In genomic region chr16:81732699-81733098, GRCh38 we compare ENCODE assay signal across 1 cellular context.
TF ChIP-seq lines count a peak whose summit lies in the region.

No MANE protein-coding gene starts in this region.

TF ChIP-seq in H1, 55 proteins besides CTCF, POLR2A, EP300 and RAD21:
- no peak for TF ChIP-seq POLR2AphosphoS5 (IDR thresholded peaks at IDR 0.05; ENCODE audit: low read depth, low read length)
- TF ChIP-seq CHD2 (IDR thresholded peaks at IDR 0.05; ENCODE audit: low read length): no peak
- TF ChIP-seq FOSL1 (IDR thresholded peaks at IDR 0.05; ENCODE audit: insufficient read depth, low read depth, low read length): no peak
- no peak for TF ChIP-seq EZH2 (IDR thresholded peaks at IDR 0.05; ENCODE audit: low read depth, low read length, severe bottlenecking)
- no peak for TF ChIP-seq USF2 (IDR thresholded peaks at IDR 0.05; ENCODE audit: low read length)
- no peak for TF ChIP-seq ASH2L (IDR thresholded peaks at IDR 0.05; ENCODE audit: low read length)
- TF ChIP-seq PHF8 (conservative IDR thresholded peaks at IDR 0.05; ENCODE audit: low read depth, low read length): no peak
- TF ChIP-seq TAF7 (optimal IDR thresholded peaks at IDR 0.05; ENCODE audit: borderline replicate concordance, low read depth, low read length): no peak
- no peak for TF ChIP-seq HDAC6 (IDR thresholded peaks at IDR 0.05; ENCODE audit: low read depth, low read length)
- TF ChIP-seq TAF1 (IDR thresholded peaks at IDR 0.05; ENCODE audit: low read depth, low read length): no peak
- TF ChIP-seq SIRT6 (IDR thresholded peaks at IDR 0.05; ENCODE audit: low read length): no peak
- TF ChIP-seq SIN3A (conservative IDR thresholded peaks at IDR 0.05 in 1 of 2, IDR thresholded peaks at IDR 0.05 in 1 of 2; ENCODE audit: low read depth in 1 of 2, low read length in 2 of 2): no peak
- TF ChIP-seq CBX5 (IDR thresholded peaks at IDR 0.05; ENCODE audit: low read depth, low read length): no peak
- no peak for TF ChIP-seq GABPA (IDR thresholded peaks at IDR 0.05; ENCODE audit: borderline replicate concordance, insufficient read depth, low read length)
- no peak for TF ChIP-seq JUND (IDR thresholded peaks at IDR 0.05; ENCODE audit: low read length)
- no peak for TF ChIP-seq RBBP5 (IDR thresholded peaks at IDR 0.05; ENCODE audit: borderline replicate concordance, low read depth, low read length)
